9 cellular contexts compared by ENCODE assay signal in the genomic region with DNA sequence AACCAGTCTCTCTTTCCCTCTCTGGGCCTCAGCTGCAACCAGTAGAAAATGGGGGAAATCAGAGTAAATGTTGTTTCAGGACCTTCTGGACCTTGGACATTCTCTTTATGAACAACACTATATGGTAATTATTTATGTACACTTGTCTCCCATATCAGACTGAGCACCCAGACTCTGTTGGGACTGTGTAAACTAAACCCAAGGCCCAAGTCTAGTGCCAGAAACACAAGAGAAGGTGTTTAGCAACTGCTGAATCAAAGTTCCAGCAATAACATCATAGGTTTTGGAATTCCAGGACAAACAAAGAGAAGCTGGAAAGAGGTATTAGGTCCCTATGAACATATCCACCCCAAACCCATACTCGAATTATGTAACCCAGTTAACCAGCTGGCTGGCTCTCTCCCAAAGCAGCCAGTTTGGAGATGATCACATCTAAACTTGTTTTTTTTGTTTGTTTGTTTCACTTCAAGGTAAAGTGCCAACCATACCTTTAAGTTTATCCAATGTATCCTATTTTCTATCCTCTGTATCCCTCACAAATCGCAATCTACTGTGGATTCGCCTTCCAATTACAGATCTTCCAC. TPM values are rescaled to one million over a fixed set of nuclear protein-coding genes. Genes with fewer than 3 reads are reported as not detected.
DNase-seq lines count a peak whose midpoint lies in the region; ATAC-seq and TF ChIP-seq lines count a peak whose summit lies in the region.
"Had no signal": no experiment of that assay in that cellular context is flagged by ENCODE, and none has a peak within 500 bp of the region (broad histone marks: within the 10 kb centered on the region; RNA-seq: fewer than 3 reads in every experiment).

No MANE protein-coding gene starts in this region.

- H3K4me3 ChIP-seq in left ventricle myocardium inferior, result peak overlapping the region; percentile 84
- H3K4me3 ChIP-seq in adipocyte (ENCODE audit: low read length), result peak overlapping the region; percentile 95
- no peak overlapping the region for H3K4me3 ChIP-seq in mesendoderm (ENCODE audit: low read length)
- peak overlapping the region; percentile 74 to 87 for H3K4me3 ChIP-seq in vagina

- no CpG with 5 or more reads among the region's 3 CpGs for WGBS in mesendoderm (ENCODE audit: extremely low coverage, insufficient coverage, low lambda C conversion rate)

- peaks cover 37% of the 10 kb centered on the region for H3K79me2 ChIP-seq in mesendoderm (ENCODE audit: control insufficient read depth, insufficient read depth, low read length)

- no peak overlapping the region for H3K4ac ChIP-seq in mesendoderm (ENCODE audit: low read depth, low read length)

- peaks cover 47% of the 10 kb centered on the region for H3K4me1 ChIP-seq in left ventricle myocardium inferior
- H3K4me1 ChIP-seq in adipocyte (ENCODE audit: control insufficient read depth, insufficient read depth, low read length), result peaks cover 40% of the 10 kb centered on the region
- H3K4me1 ChIP-seq in mesendoderm (ENCODE audit: control insufficient read depth, low read depth, low read length), result peaks cover 2% of the 10 kb centered on the region
- peaks cover 28% of the 10 kb centered on the region for H3K4me1 ChIP-seq in vagina

- no peak for DNase-seq in left ventricle myocardium inferior
- no peak for DNase-seq in left cardiac atrium
- no peak for DNase-seq in adipocyte (ENCODE audit: low read depth)
- no peak for DNase-seq in mesendoderm
- no peak for DNase-seq in vagina (ENCODE audit: extremely low spot score in 2 of 2)
- DNase-seq in AG20443 (ENCODE audit: low spot score), result no peak
- DNase-seq in COR-L47 (lab: John Stamatoyannopoulos, UW), result no peak
- DNase-seq: NCI-H1105 treated with DMSO at 0.1 percent for 48 hours had no signal

- H3K27me3 ChIP-seq in left ventricle myocardium inferior (ENCODE audit: low read depth) (no peaks in the 10 kb centered on the region), adipocyte (replicated peaks; ENCODE audit: control insufficient read depth, insufficient read depth, low read length) (no peaks in the 10 kb centered on the region), mesendoderm (ENCODE audit: insufficient read depth, low read length, poor library complexity) (no peaks in the 10 kb centered on the region), vagina (no peaks in the 10 kb centered on the region)

- H3K9me3 ChIP-seq in left ventricle myocardium inferior (replicated peaks) (no peaks in the 10 kb centered on the region), adipocyte (ENCODE audit: control insufficient read depth, low read length) (no peaks in the 10 kb centered on the region), vagina (no peaks in the 10 kb centered on the region)

- no peak overlapping the region for H3K56ac ChIP-seq in mesendoderm (ENCODE audit: low read length)

- H3K9ac ChIP-seq in adipocyte (ENCODE audit: low read length), result peak overlapping the region; percentile 91
- peak overlapping the region; percentile 81 for H3K9ac ChIP-seq in mesendoderm (ENCODE audit: low read length)

- no peak overlapping the region for H3K4me2 ChIP-seq in mesendoderm (ENCODE audit: low read length)

- no peak overlapping the region for H2AK5ac ChIP-seq in mesendoderm (ENCODE audit: low read length)

- no peak overlapping the region for H2BK120ac ChIP-seq in mesendoderm (ENCODE audit: low read depth, low read length)

- no peak overlapping the region for H2BK5ac ChIP-seq in mesendoderm (ENCODE audit: low read length)

- no peak overlapping the region for H3K18ac ChIP-seq in mesendoderm (ENCODE audit: low read length)

- intact Hi-C loops in left ventricle myocardium inferior (cut with micrococcal nuclease), result no loop called here
- intact Hi-C loops in left cardiac atrium (cut with DNase I), result loop anchor here (5.0 kb wide), 3 partner anchors 45 to 155 kb away; no protein-coding TSS in a partner anchor
- intact Hi-C loops in vagina (cut with DNase I), result loop anchor here (10.0 kb wide), 1 partner anchor 83 kb away; no protein-coding TSS in a partner anchor

- no peaks in the 10 kb centered on the region for H3K36me3 ChIP-seq in left ventricle myocardium inferior
- no peaks in the 10 kb centered on the region for H3K36me3 ChIP-seq in adipocyte (ENCODE audit: control insufficient read depth, insufficient read depth, low read length, severe bottlenecking)
- H3K36me3 ChIP-seq in mesendoderm (ENCODE audit: control insufficient read depth, insufficient read depth, low read length), result no peaks in the 10 kb centered on the region
- H3K36me3 ChIP-seq in vagina, result no peaks in the 10 kb centered on the region

- TF ChIP-seq CTCF in left ventricle myocardium inferior (IDR thresholded peaks at IDR 0.05; ENCODE audit: borderline replicate concordance), result no peak
- no peak for TF ChIP-seq CTCF in vagina (IDR thresholded peaks at IDR 0.05)

- no peak overlapping the region for H3K23ac ChIP-seq in mesendoderm (ENCODE audit: low read length)

- H3K79me1 ChIP-seq in mesendoderm (ENCODE audit: low read length), result peaks cover 10% of the 10 kb centered on the region

- TF ChIP-seq POLR2A in vagina (IDR thresholded peaks at IDR 0.05), result no peak

- H3K27ac ChIP-seq in left ventricle myocardium inferior (replicated peaks), result peak overlapping the region; percentile 94
- no peak overlapping the region for H3K27ac ChIP-seq in mesendoderm (ENCODE audit: low read depth, low read length)
- peak overlapping the region; percentile 93 for H3K27ac ChIP-seq in vagina

- H2BK15ac ChIP-seq in mesendoderm (replicated peaks; ENCODE audit: low read depth), result no peak overlapping the region

- H4K8ac ChIP-seq in mesendoderm (ENCODE audit: low read depth, low read length), result no peak overlapping the region

- H4K5ac ChIP-seq in mesendoderm (ENCODE audit: low read length), result no peak overlapping the region

- ATAC-seq in left cardiac atrium (no peak), GM21367 (IDR thresholded peaks at IDR 0.05; ENCODE audit: unreplicated experiment) (no peak)

RNA-seq across cellular contexts. Expression of a gene that starts 1.9 kb away (rescaled TPM):
- 25.7 TPM for total RNA-seq in left ventricle myocardium inferior
- total RNA-seq in left cardiac atrium, result 10 to 100 TPM; 25.4 to 29.6 TPM
- polyA plus RNA-seq in mesendoderm (2013, experiment 1 of 2), result 22.1 TPM
- polyA plus RNA-seq in mesendoderm (2013, experiment 2 of 2), result 20.9 TPM
- 22.8 TPM for total RNA-seq in vagina
